8 cellular contexts compared by ENCODE assay signal in genomic region chr5:168528521-168529360, GRCh38. TPM values are rescaled to one million over a fixed set of nuclear protein-coding genes. Genes with fewer than 3 reads are reported as not detected.
DNase-seq lines count a peak whose midpoint lies in the region; ATAC-seq and TF ChIP-seq lines count a peak whose summit lies in the region.

Gene FBLL1 (plus strand): TSS chr5:168529305. CDS start chr5:168529505, 200 bp downstream.

- H3K9me3 ChIP-seq in mucosa of descending colon (no peaks in the 10 kb centered on the region), tibial artery (peaks cover 0 to 6% (median 0%) of the 10 kb centered on the region in 3 donors)

- peak within 1 kb of the TSS in 1 of 2 donors; percentile 61 for H3K27ac Mint-ChIP-seq in T-cell

- H3K4me3 ChIP-seq in dorsolateral prefrontal cortex, result peak within 1 kb of the TSS; percentile 29 to 73 (median 56)
- H3K4me3 ChIP-seq in mucosa of descending colon, result no peak within 1 kb of the TSS
- H3K4me3 ChIP-seq in tibial artery, result peak within 1 kb of the TSS; percentile 35 to 52

- H3K9me3 Mint-ChIP-seq in T-cell, result no peaks in the 10 kb centered on the region

- peak; percentile 3 to 11 for DNase-seq in activated CD4-positive, alpha-beta T cell treated with anti-CD3 and anti-CD28 coated beads for 24 hours (ENCODE audit: low read depth in 2 of 2)
- no peak for DNase-seq in activated CD4-positive, alpha-beta T cell treated with anti-CD3 and anti-CD28 coated beads, Interleukin-2, amount 50 U/mL, for 4 hours
- DNase-seq in T-cell (peak in 14 of 34 experiments; percentile 7 to 22 (median 17)), dorsolateral prefrontal cortex (peak in 9 of 10 donors; percentile 26 to 80 (median 59)), mucosa of descending colon (peak in 2 of 3 donors; percentile 14 to 46), tibial artery (no peak), kidney tubule cell (ENCODE audit: low spot score) (no peak)

- intact Hi-C loops in dorsolateral prefrontal cortex (cut with DNase I) (no loop called here), mucosa of descending colon (cut with DNase I, micrococcal nuclease) (no loop called here), tibial artery (cut with DNase I; ENCODE audit: low total_unique reads) (no loop called here)

- H3K27me3 ChIP-seq in dorsolateral prefrontal cortex, result peaks cover 0 to 33% (median 0%) of the 10 kb centered on the region in 45 donors
- peaks cover 0 to 47% of the 10 kb centered on the region in 2 donors for H3K27me3 ChIP-seq in tibial artery

- peak within 1 kb of the TSS; percentile 57 to 78 (median 60) for H3K4me3 Mint-ChIP-seq in T-cell

- CTCF ChIA-PET in T-cell (lab: Charles Lee), result interaction anchor here in 1 of 2 donors (0.7 kb wide), 1 partner anchor 21 kb away, joined by 4 read pairs; no protein-coding TSS in a partner anchor

- no peak for TF ChIP-seq CTCF in dorsolateral prefrontal cortex (IDR thresholded peaks at IDR 0.05 in 54 of 56, conservative IDR thresholded peaks at IDR 0.05 in 2 of 56; ENCODE audit: low read depth in 1 of 56, partially characterized antibody in 56 of 56)
- TF ChIP-seq CTCF in mucosa of descending colon (IDR thresholded peaks at IDR 0.05), result no peak
- TF ChIP-seq CTCF in tibial artery (IDR thresholded peaks at IDR 0.05), result no peak

- H3K27ac ChIP-seq in dorsolateral prefrontal cortex (peak within 1 kb of the TSS in 43 of 59 donors; percentile 2 to 81 (median 61)), tibial artery (no peak within 1 kb of the TSS)

- H3K36me3 ChIP-seq in mucosa of descending colon (ENCODE audit: low read depth), result no peaks in the 10 kb centered on the region
- peaks cover 0 to under 1% (median 0%) of the 10 kb centered on the region in 3 donors for H3K36me3 ChIP-seq in tibial artery

- H3K36me3 Mint-ChIP-seq in T-cell, result no peaks in the 10 kb centered on the region

- H3K4me1 Mint-ChIP-seq in T-cell, result peaks cover 12 to 13% (median 13%) of the 10 kb centered on the region in 3 donors

- peaks cover 30 to 49% of the 10 kb centered on the region in 2 donors for H3K27me3 Mint-ChIP-seq in T-cell

- POLR2A ChIA-PET in T-cell (lab: Charles Lee), result no interaction called here

- peaks cover 4% of the 10 kb centered on the region for H3K4me1 ChIP-seq in mucosa of descending colon (ENCODE audit: low read depth)
- H3K4me1 ChIP-seq in tibial artery, result peaks cover 0 to 12% (median 6%) of the 10 kb centered on the region in 4 donors

- ATAC-seq in T-cell (replicated peaks in 1 of 4) (peak; percentile 40 to 57 (median 44)), mucosa of descending colon (peak; percentile 51), GM21717 (IDR thresholded peaks at IDR 0.05; ENCODE audit: unreplicated experiment) (no peak)

RNA-seq across cellular contexts. Expression of gene FBLL1, which starts in this region (rescaled TPM):
- total RNA-seq in T-cell, result under 1 TPM in 1 of 5 donors, not detected in 4; 0.18 TPM
- 10 to 100 TPM; 10.0 to 51.4 (median 28.9) TPM for total RNA-seq in dorsolateral prefrontal cortex
- under 1 TPM; 0.26 to 0.76 (median 0.51) TPM for total RNA-seq in mucosa of descending colon

Comparison
In these comparisons a context has a peak if more than half of its experiments do, and no peak if none do; other contexts are left out.
1. RNA of gene FBLL1 (total RNA-seq): 10.0 to 51.4 TPM in dorsolateral prefrontal cortex; 0.26 to 0.76 TPM in mucosa of descending colon and 0.18 TPM in T-cell; every median in the first group is over 4 times any median in the second.
2. DNase-seq: peak in activated CD4-positive, alpha-beta T cell treated with anti-CD3 and anti-CD28 coated beads for 24 hours (2 of 2) and dorsolateral prefrontal cortex (9 of 10); none in activated CD4-positive, alpha-beta T cell treated with anti-CD3 and anti-CD28 coated beads, Interleukin-2, amount 50 U/mL, for 4 hours (0 of 2), tibial artery (0 of 2) and kidney tubule cell (single experiment).
3. Peak in ATAC-seq in T-cell; RNA of the gene not detected or under 1 TPM.
4. Peak in DNase-seq and ATAC-seq in mucosa of descending colon; RNA of the gene not detected or under 1 TPM.
5. H3K27ac ChIP-seq: peak in dorsolateral prefrontal cortex (43 of 59); none in tibial artery (0 of 2).